14 cellular contexts compared by ENCODE assay signal in genomic region chr17:3803308-3803640, GRCh38. TPM values are rescaled to one million over a fixed set of nuclear protein-coding genes. Genes with fewer than 3 reads are reported as not detected.
DNase-seq lines count a peak whose midpoint lies in the region; ATAC-seq and TF ChIP-seq lines count a peak whose summit lies in the region.
"Had no signal": no experiment of that assay in that cellular context is flagged by ENCODE, and none has a peak within 500 bp of the region (broad histone marks: within the 10 kb centered on the region; RNA-seq: fewer than 3 reads in every experiment).

No MANE protein-coding gene starts in this region.

- DNase-seq in activated naive CD8-positive, alpha-beta T cell treated with anti-CD3 and anti-CD28 coated beads, Interleukin-2, amount 50 U/mL, for 24 hours, result no peak
- DNase-seq in adrenal gland, result no peak
- no peak for DNase-seq in left lobe of liver (ENCODE audit: low spot score)
- DNase-seq in kidney glomerular epithelial cell (lab: John Stamatoyannopoulos, UW), result no peak
- DNase-seq: activated CD4-positive, alpha-beta T cell treated with anti-CD3 and anti-CD28 coated beads, Interleukin-2, amount 50 U/mL, for 48 hours; H9; NCI-H187 treated with DMSO at 0.1 percent for 48 hours; NCI-H526 treated with DMSO at 0.1 percent for 48 hours had no signal

- H3K36me3 Mint-ChIP-seq in activated naive CD8-positive, alpha-beta T cell, result peaks cover 6% of the 10 kb centered on the region
- peaks cover 15% of the 10 kb centered on the region for H3K36me3 Mint-ChIP-seq in activated naive CD8-positive, alpha-beta T cell treated with anti-CD3 and anti-CD28 coated beads, Interleukin-2, amount 50 U/mL, for 24 hours (ENCODE audit: low read depth)

- no peak for TF ChIP-seq CTCF in adrenal gland (IDR thresholded peaks at IDR 0.05)

- peaks cover 17% of the 10 kb centered on the region for H3K4me1 Mint-ChIP-seq in activated naive CD8-positive, alpha-beta T cell (ENCODE audit: low read depth)
- peaks cover 43% of the 10 kb centered on the region for H3K4me1 Mint-ChIP-seq in activated naive CD8-positive, alpha-beta T cell treated with anti-CD3 and anti-CD28 coated beads, Interleukin-2, amount 50 U/mL, for 24 hours

- H3K4me1 ChIP-seq in adrenal gland (replicated peaks in 1 of 2), result peaks cover 14 to 31% of the 10 kb centered on the region in 2 donors
- H3K4me1 ChIP-seq in muscle layer of duodenum (ENCODE audit: control insufficient read depth in 1 of 2, insufficient read depth in 2 of 2, low read length in 2 of 2), result peaks cover 0 to 6% of the 10 kb centered on the region in 2 donors
- H3K4me1 ChIP-seq: prostate gland had no signal

- no peak for TF ChIP-seq POLR2A in adrenal gland (IDR thresholded peaks at IDR 0.05)

- WGBS in adrenal gland, 4 donors, result 42 to 54% (median 51%) methylated on average over 5 of the region's 5 CpGs

- peak overlapping the region in 1 of 4 donors; percentile 4 for H3K4me3 ChIP-seq in adrenal gland
- no peak overlapping the region for H3K4me3 ChIP-seq in muscle layer of duodenum (ENCODE audit: low read depth in 1 of 2, low read length in 2 of 2)
- H3K4me3 ChIP-seq: prostate gland had no signal

- H3K27ac ChIP-seq in adrenal gland (peak overlapping the region; percentile 74 to 92 (median 81)), muscle layer of duodenum (ENCODE audit: low read length) (peak overlapping the region; percentile 67)
- H3K27ac ChIP-seq: KMS-11 had no signal

- no peaks in the 10 kb centered on the region for H3K9me3 ChIP-seq in adrenal gland (replicated peaks in 1 of 3)
- H3K9me3 ChIP-seq in muscle layer of duodenum (ENCODE audit: control insufficient read depth in 1 of 2, low read length in 2 of 2), result no peaks in the 10 kb centered on the region
- H3K9me3 ChIP-seq: prostate gland had no signal

- no peak for ATAC-seq in activated naive CD8-positive, alpha-beta T cell treated with anti-CD3 and anti-CD28 coated beads, Interleukin-2, amount 50 U/mL, for 24 hours
- ATAC-seq in left lobe of liver, result no peak
- ATAC-seq in HG03196 (IDR thresholded peaks at IDR 0.05; ENCODE audit: unreplicated experiment), result no peak
- ATAC-seq in GM21786 (IDR thresholded peaks at IDR 0.05; ENCODE audit: unreplicated experiment), result no peak

- H3K27me3 ChIP-seq in adrenal gland, result no peaks in the 10 kb centered on the region
- no peaks in the 10 kb centered on the region for H3K27me3 ChIP-seq in muscle layer of duodenum (ENCODE audit: low read depth, low read length)

- intact Hi-C loops in adrenal gland (cut with DNase I), result no loop called here

- no peaks in the 10 kb centered on the region for H3K9me3 Mint-ChIP-seq in activated naive CD8-positive, alpha-beta T cell (ENCODE audit: low read depth)
- H3K9me3 Mint-ChIP-seq in activated naive CD8-positive, alpha-beta T cell treated with anti-CD3 and anti-CD28 coated beads, Interleukin-2, amount 50 U/mL, for 24 hours, result no peaks in the 10 kb centered on the region
- H3K9me3 Mint-ChIP-seq: H9 had no signal

- peaks cover 0 to 9% of the 10 kb centered on the region in 2 donors for H3K36me3 ChIP-seq in adrenal gland (replicated peaks in 1 of 2)
- peaks cover 7 to 8% of the 10 kb centered on the region in 2 donors for H3K36me3 ChIP-seq in muscle layer of duodenum (ENCODE audit: control insufficient read depth in 1 of 2, insufficient read depth in 2 of 2, low read length in 2 of 2)
- H3K36me3 ChIP-seq: prostate gland had no signal

- H3K4me3 Mint-ChIP-seq in activated naive CD8-positive, alpha-beta T cell, result no peak overlapping the region
- no peak overlapping the region for H3K4me3 Mint-ChIP-seq in activated naive CD8-positive, alpha-beta T cell treated with anti-CD3 and anti-CD28 coated beads, Interleukin-2, amount 50 U/mL, for 24 hours
- H3K4me3 Mint-ChIP-seq: H9 had no signal

- H3K27me3 Mint-ChIP-seq in activated naive CD8-positive, alpha-beta T cell, result no peaks in the 10 kb centered on the region
- H3K27me3 Mint-ChIP-seq in activated naive CD8-positive, alpha-beta T cell treated with anti-CD3 and anti-CD28 coated beads, Interleukin-2, amount 50 U/mL, for 24 hours, result peaks cover 2% of the 10 kb centered on the region

- peak overlapping the region; percentile 22 for H3K27ac Mint-ChIP-seq in activated naive CD8-positive, alpha-beta T cell
- H3K27ac Mint-ChIP-seq in activated naive CD8-positive, alpha-beta T cell treated with anti-CD3 and anti-CD28 coated beads, Interleukin-2, amount 50 U/mL, for 24 hours, result no peak overlapping the region

RNA-seq across cellular contexts. Expression of gene ITGAE, which starts 2.3 kb away (rescaled TPM):
- 10 to 100 TPM in 7 of 8 donors, 1 to 10 TPM in 1; 4.9 to 36.2 (median 23.0) TPM for total RNA-seq in adrenal gland
- 10 to 100 TPM; 46.7 to 85.3 (median 48.2) TPM for polyA plus RNA-seq in adrenal gland
- total RNA-seq in left lobe of liver, result 5.6 TPM

RNA-seq across cellular contexts. Expression of gene NCBP3, which starts 42.8 kb away (rescaled TPM):
- total RNA-seq in adrenal gland, result 10 to 100 TPM; 11.0 to 30.3 (median 21.5) TPM
- polyA plus RNA-seq in adrenal gland, result 10 to 100 TPM; 21.9 to 36.6 (median 22.8) TPM
- 11.5 TPM for total RNA-seq in left lobe of liver
